ENCODE assay signal across 8 cellular contexts in genomic region chr13:75326173-75327131, GRCh38.
DNase-seq lines count a peak whose midpoint lies in the region; ATAC-seq and TF ChIP-seq lines count a peak whose summit lies in the region.

No MANE protein-coding gene starts in this region.

- 78 to 80% methylated on average over 21 of the region's 21 CpGs for WGBS in GM23248 (ENCODE audit: low coverage in 1 of 2, low lambda C conversion rate in 2 of 2, missing lambda C conversion rate in 2 of 2), 2 experiments
- whole genome bisulfite sequencing in right lobe of liver (ENCODE audit: insufficient coverage, low coverage, low lambda C conversion rate, missing lambda C conversion rate), result 64% methylated on average over 20 of the region's 21 CpGs

- no peaks in the 10 kb centered on the region for H3K79me2 ChIP-seq in GM23248 (ENCODE audit: insufficient read depth)

- DNase-seq in GM06990 (ENCODE audit: extremely low read depth, insufficient read length) (peak; percentile 45), GM23248 (peak; percentile 8), NOMO-1 treated with dmso at 0.1 percent for 144 hours (lab: John Stamatoyannopoulos, UW; ENCODE audit: unreplicated experiment) (peak; percentile 4), right lobe of liver (no peak), Kasumi-1 (lab: John Stamatoyannopoulos, UW) (no peak), substantia nigra (lab: John Stamatoyannopoulos, UW) (no peak)
- peak; percentile 63 for DNase-seq in activated naive CD4-positive, alpha-beta T cell treated with Interleukin-2 at 50 U/mL for 16 hours
- DNase-seq in stimulated activated naive CD8-positive, alpha-beta T cell treated with anti-CD3 and anti-CD28 coated beads, Interleukin-15, Interleukin-2, amounts not matched to agents 100 U/mL and 50 U/mL, for 24 hours, result peak; percentile 71

- no peaks in the 10 kb centered on the region for H3F3A ChIP-seq in GM23248 (ENCODE audit: insufficient read depth)

- H3K36me3 ChIP-seq in GM06990 (ENCODE audit: control insufficient read depth, insufficient read depth, low read length) (no peaks in the 10 kb centered on the region), GM23248 (ENCODE audit: low read depth) (no peaks in the 10 kb centered on the region; the same call in 1 of the 2 replicates), right lobe of liver (no peaks in the 10 kb centered on the region)

- no peaks in the 10 kb centered on the region for H4K20me1 ChIP-seq in GM23248 (ENCODE audit: insufficient read depth)

- TF ChIP-seq POLR2A in right lobe of liver (IDR thresholded peaks at IDR 0.05), result no peak

- H3K9me3 ChIP-seq in GM23248 (ENCODE audit: low read depth) (no peaks in the 10 kb centered on the region), right lobe of liver (no peaks in the 10 kb centered on the region)

- H3K4me2 ChIP-seq in GM23248 (ENCODE audit: unreplicated experiment), result no peak overlapping the region

- intact Hi-C loops in right lobe of liver (cut with DNase I), result no loop called here

- H3K4me3 ChIP-seq in GM06990 (replicated peaks; ENCODE audit: low read depth, low read length), result peak overlapping the region; percentile 49
- H3K4me3 ChIP-seq in GM23248, result no peak overlapping the region
- H3K4me3 ChIP-seq in right lobe of liver, result no peak overlapping the region

- no peaks in the 10 kb centered on the region for H3K27me3 ChIP-seq in GM06990 (replicated peaks; ENCODE audit: control insufficient read depth, insufficient read depth, low read length)
- H3K27me3 ChIP-seq in GM23248 (replicated peaks; ENCODE audit: insufficient read depth), result no peaks in the 10 kb centered on the region
- no peaks in the 10 kb centered on the region for H3K27me3 ChIP-seq in right lobe of liver

- H2AFZ ChIP-seq in GM23248, result no peak overlapping the region

- H3K27ac ChIP-seq in GM23248 (no peak overlapping the region), right lobe of liver (peak overlapping the region in 1 of 3 donors; percentile 8), substantia nigra (ENCODE audit: low read depth, low read length, poor library complexity, severe bottlenecking) (no peak overlapping the region)

- in situ Hi-C loops in GM23248 (cut with MboI), result no loop called here

- no peak overlapping the region for H3K9ac ChIP-seq in GM23248

- peak; percentile 52 to 68 (median 58) for ATAC-seq in right lobe of liver
- peak; percentile 88 for ATAC-seq in stimulated activated naive CD8-positive, alpha-beta T cell treated with anti-CD3 and anti-CD28 coated beads, Interleukin-15, Interleukin-2, amounts not matched to agents 100 U/mL and 50 U/mL, for 24 hours

- no peaks in the 10 kb centered on the region for H3K9me2 ChIP-seq in GM23248 (ENCODE audit: insufficient read depth)

- no peak for TF ChIP-seq CTCF in GM06990 (IDR thresholded peaks at IDR 0.05; ENCODE audit: insufficient read depth, low read length, poor library complexity, severe bottlenecking)
- TF ChIP-seq CTCF in right lobe of liver (IDR thresholded peaks at IDR 0.05), result no peak

- H3K4me1 ChIP-seq in GM23248 (ENCODE audit: insufficient read depth), result no peaks in the 10 kb centered on the region
- peaks cover 0 to 14% (median 2%) of the 10 kb centered on the region in 4 donors for H3K4me1 ChIP-seq in right lobe of liver

Comparison
In these comparisons a context has a peak if more than half of its experiments do, and no peak if none do; other contexts are left out.
1. DNase-seq: peak in GM06990 (single experiment), GM23248 (single experiment), NOMO-1 treated with dmso at 0.1 percent for 144 hours (single experiment), activated naive CD4-positive, alpha-beta T cell treated with Interleukin-2 at 50 U/mL for 16 hours (single experiment) and stimulated activated naive CD8-positive, alpha-beta T cell treated with anti-CD3 and anti-CD28 coated beads, Interleukin-15, Interleukin-2, amounts not matched to agents 100 U/mL and 50 U/mL, for 24 hours (single experiment); none in right lobe of liver (0 of 3), Kasumi-1 (0 of 2) and substantia nigra (0 of 49).